In genomic region chr6:125363010-125363359, GRCh38 we compare ENCODE assay signal across 9 cellular contexts.
DNase-seq lines count a peak whose midpoint lies in the region; ATAC-seq, FAIRE-seq and TF ChIP-seq lines count a peak whose summit lies in the region.
"Had no signal": no experiment of that assay in that cellular context is flagged by ENCODE, and none has a peak within 500 bp of the region (broad histone marks: within the 10 kb centered on the region; RNA-seq: fewer than 3 reads in every experiment).

No MANE protein-coding gene starts in this region.

- H3K27me3 ChIP-seq in endothelial cell of umbilical vein (ENCODE audit: control insufficient read depth in 2 of 2, insufficient read depth in 2 of 2, low read length in 2 of 2) (peaks cover 15 to 28% of the 10 kb centered on the region in 2 experiments), muscle layer of colon (ENCODE audit: control insufficient read depth in 1 of 2, insufficient read depth in 2 of 2, low read length in 2 of 2) (no peaks in the 10 kb centered on the region), small intestine (ENCODE audit: control insufficient read depth in 2 of 2, insufficient read depth in 2 of 2, low read length in 2 of 2) (peaks cover 0 to 8% of the 10 kb centered on the region in 2 donors)

- H3K4me3 Mint-ChIP-seq in stimulated activated naive CD8-positive, alpha-beta T cell treated with anti-CD3 and anti-CD28 coated beads, Interleukin-15, amount 100 ng/mL, for 72 hours = peak overlapping the region in 1 of 2 donors; percentile 48

- dilution Hi-C loops in endothelial cell of umbilical vein (cut with MboI; ENCODE audit: extremely low pct_ligation_motif_present, low sequenced_read_pairs) = no loop called here

- H3K4me2 ChIP-seq in endothelial cell of umbilical vein (ENCODE audit: insufficient read depth, low read length) = peak overlapping the region; percentile 85

- POLR2A ChIA-PET in endothelial cell of umbilical vein (lab: Charles Lee) = no interaction called here

- no peak for DNase-seq in stimulated activated naive CD8-positive, alpha-beta T cell treated with anti-CD3 and anti-CD28 coated beads, Interleukin-15, amount 100 ng/mL, for 72 hours
- DNase-seq in stimulated activated naive CD8-positive, alpha-beta T cell treated with anti-CD3 and anti-CD28 coated beads, Interleukin-15, Interleukin-2, amounts not matched to agents 100 U/mL and 50 U/mL, for 24 hours = no peak
- DNase-seq in endothelial cell of umbilical vein (ENCODE audit: low read depth, low spot score) (peak; percentile 62), NCI-H526 (lab: John Stamatoyannopoulos, UW) (no peak), OCI-M2 (lab: John Stamatoyannopoulos, UW; ENCODE audit: unreplicated experiment) (no peak), small intestine (no peak)
- DNase-seq: activated CD4-positive, alpha-beta T cell treated with anti-CD3 and anti-CD28 coated beads, Interleukin-2, amount 50 U/mL, for 1 hour had no signal

- FAIRE-seq in endothelial cell of umbilical vein (lab: Jason Lieb, UNC) = peak; percentile 92
- no peak for FAIRE-seq in small intestine (lab: Jason Lieb, UNC)

- H3K36me3 ChIP-seq in endothelial cell of umbilical vein (ENCODE audit: control insufficient read depth in 2 of 2, extremely low read depth in 1 of 2, insufficient read depth in 2 of 2, low read length in 2 of 2) = no peaks in the 10 kb centered on the region
- no peaks in the 10 kb centered on the region for H3K36me3 ChIP-seq in muscle layer of colon (ENCODE audit: insufficient read depth, low read length)
- H3K36me3 ChIP-seq in small intestine (ENCODE audit: control insufficient read depth in 2 of 2, insufficient read depth in 2 of 2, low read length in 2 of 2) = no peaks in the 10 kb centered on the region

- H3K79me2 ChIP-seq in endothelial cell of umbilical vein (ENCODE audit: control insufficient read depth, insufficient read depth, low read length) = no peaks in the 10 kb centered on the region

- H3K9me3 Mint-ChIP-seq in stimulated activated naive CD8-positive, alpha-beta T cell treated with anti-CD3 and anti-CD28 coated beads, Interleukin-15, amount 100 ng/mL, for 72 hours = no peaks in the 10 kb centered on the region

- no peak overlapping the region for H3K27ac Mint-ChIP-seq in stimulated activated naive CD8-positive, alpha-beta T cell treated with anti-CD3 and anti-CD28 coated beads, Interleukin-15, amount 100 ng/mL, for 72 hours

- no peak for TF ChIP-seq CTCF in endothelial cell of umbilical vein (IDR thresholded peaks at IDR 0.05; ENCODE audit: extremely low read depth in 1 of 2, insufficient read depth in 1 of 2, low read depth in 1 of 2, low read length in 2 of 2)

- BruUV-seq in endothelial cell of umbilical vein (replicated peaks; lab: Mats Ljungman, UMichigan) = no TSS peak

- H3K9me1 ChIP-seq in endothelial cell of umbilical vein (replicated peaks; ENCODE audit: control insufficient read depth, extremely low read depth, insufficient read depth, low read length) = no peaks in the 10 kb centered on the region

- 11 to 16% (median 15%) methylated on average over 11 of the region's 11 CpGs for WGBS in small intestine, 3 donors

- CTCF ChIA-PET in endothelial cell of umbilical vein (lab: Charles Lee) = interaction anchor here (0.7 to 0.9 kb wide), 3 partner anchors 13 to 391 kb away, joined by 3 to 5 read pairs (median 4); no protein-coding TSS in a partner anchor

- peak overlapping the region; percentile 58 for H3K27ac ChIP-seq in endothelial cell of umbilical vein (ENCODE audit: insufficient read depth, low read depth, low read length)
- peak overlapping the region; percentile 59 for H3K27ac ChIP-seq in muscle layer of colon (ENCODE audit: low read depth, low read length)
- H3K27ac ChIP-seq in small intestine (ENCODE audit: low read depth in 1 of 2, low read length in 1 of 2) = peak overlapping the region in 1 of 2 donors; percentile 41

- H3K9ac ChIP-seq in endothelial cell of umbilical vein (replicated peaks; ENCODE audit: extremely low read depth, insufficient read depth, low read length) (peak overlapping the region; percentile 77), muscle layer of colon (ENCODE audit: low read length) (peak overlapping the region; percentile 47)

- H4K20me1 ChIP-seq in endothelial cell of umbilical vein (replicated peaks; ENCODE audit: control insufficient read depth, extremely low read depth, insufficient read depth, low read length) = no peaks in the 10 kb centered on the region

- H3K4me1 Mint-ChIP-seq in stimulated activated naive CD8-positive, alpha-beta T cell treated with anti-CD3 and anti-CD28 coated beads, Interleukin-15, amount 100 ng/mL, for 72 hours = no peaks in the 10 kb centered on the region

- ATAC-seq in stimulated activated naive CD8-positive, alpha-beta T cell treated with anti-CD3 and anti-CD28 coated beads, Interleukin-15, amount 100 ng/mL, for 72 hours = peak; percentile 35
- ATAC-seq in stimulated activated naive CD8-positive, alpha-beta T cell treated with anti-CD3 and anti-CD28 coated beads, Interleukin-15, Interleukin-2, amounts not matched to agents 100 U/mL and 50 U/mL, for 24 hours = no peak
- ATAC-seq in HG02973 (IDR thresholded peaks at IDR 0.05; ENCODE audit: unreplicated experiment) = no peak

- H3K4me3 ChIP-seq in endothelial cell of umbilical vein (replicated peaks in 1 of 3; ENCODE audit: insufficient read depth in 1 of 3, low read depth in 1 of 3, low read length in 3 of 3) = peak overlapping the region; percentile 31 to 63 (median 42)
- peak overlapping the region; percentile 40 to 63 for H3K4me3 ChIP-seq in muscle layer of colon (ENCODE audit: low read depth in 1 of 2, low read length in 2 of 2)
- no peak overlapping the region for H3K4me3 ChIP-seq in small intestine (ENCODE audit: low read depth in 1 of 2, low read length in 2 of 2)

- H3K27me3 Mint-ChIP-seq in stimulated activated naive CD8-positive, alpha-beta T cell treated with anti-CD3 and anti-CD28 coated beads, Interleukin-15, amount 100 ng/mL, for 72 hours = peaks cover 67% of the 10 kb centered on the region

- intact Hi-C loops in endothelial cell of umbilical vein (cut with micrococcal nuclease) = loop anchor here (1.0 to 2.0 kb wide), 3 partner anchors 48 to 386 kb away; partner anchors contain the start of gene HEY2

- peak overlapping the region; percentile 88 for H2AFZ ChIP-seq in endothelial cell of umbilical vein (ENCODE audit: low read depth, low read length)

- TF ChIP-seq POLR2A in endothelial cell of umbilical vein (IDR thresholded peaks at IDR 0.05; ENCODE audit: low read depth, low read length) = no peak

- H3K9me3 ChIP-seq in endothelial cell of umbilical vein (replicated peaks; ENCODE audit: control insufficient read depth, insufficient read depth, low read length) = no peaks in the 10 kb centered on the region
- no peaks in the 10 kb centered on the region for H3K9me3 ChIP-seq in muscle layer of colon (ENCODE audit: low read length)
- peaks cover 2% of the 10 kb centered on the region for H3K9me3 ChIP-seq in small intestine (ENCODE audit: control insufficient read depth, low read depth)

- H3K4me1 ChIP-seq in endothelial cell of umbilical vein (ENCODE audit: control insufficient read depth, extremely low read depth, insufficient read depth, low read length) (peaks cover 16% of the 10 kb centered on the region), muscle layer of colon (ENCODE audit: insufficient read depth, low read length) (peaks cover 16% of the 10 kb centered on the region), small intestine (ENCODE audit: control insufficient read depth in 2 of 2, insufficient read depth in 1 of 2, low read depth in 1 of 2, low read length in 1 of 2) (no peaks in the 10 kb centered on the region)

TF ChIP-seq in endothelial cell of umbilical vein, 7 proteins besides CTCF, POLR2A, EP300 and RAD21:
- no peak for TF ChIP-seq EZH2 (IDR thresholded peaks at IDR 0.05; ENCODE audit: borderline replicate concordance, low read depth, low read length, severe bottlenecking)
- TF ChIP-seq, protein P1, sequence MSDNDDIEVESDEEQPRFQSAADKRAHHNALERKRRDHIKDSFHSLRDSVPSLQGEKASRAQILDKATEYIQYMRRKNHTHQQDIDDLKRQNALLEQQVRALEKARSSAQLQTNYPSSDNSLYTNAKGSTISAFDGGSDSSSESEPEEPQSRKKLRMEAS (IDR thresholded peaks at IDR 0.05; ENCODE audit: insufficient read depth, insufficient read length) = no peak
- peak; percentile 22 for TF ChIP-seq POLR2AphosphoS5 (IDR thresholded peaks at IDR 0.05; ENCODE audit: insufficient read depth, low read depth, low read length)
- peak; percentile 20 for TF ChIP-seq GATA2 (IDR thresholded peaks at IDR 0.05; ENCODE audit: insufficient read depth, insufficient read length, low read depth, low read length)
- TF ChIP-seq FOS (IDR thresholded peaks at IDR 0.05; ENCODE audit: borderline replicate concordance, insufficient read depth, low read length) = peak; percentile 84
- TF ChIP-seq MYC (IDR thresholded peaks at IDR 0.05; ENCODE audit: low read depth, low read length) = no peak
- peak; percentile 49 for TF ChIP-seq JUN (IDR thresholded peaks at IDR 0.05; ENCODE audit: borderline replicate concordance, insufficient read depth, insufficient read length, low read depth)

Comparison
In these comparisons a context has a peak if more than half of its experiments do, and no peak if none do; other contexts are left out.
1. H3K4me3 ChIP-seq: peak in endothelial cell of umbilical vein (3 of 3) and muscle layer of colon (2 of 2); none in small intestine (0 of 2).